ENCODE assay signal across 9 cellular contexts in the genomic region with DNA sequence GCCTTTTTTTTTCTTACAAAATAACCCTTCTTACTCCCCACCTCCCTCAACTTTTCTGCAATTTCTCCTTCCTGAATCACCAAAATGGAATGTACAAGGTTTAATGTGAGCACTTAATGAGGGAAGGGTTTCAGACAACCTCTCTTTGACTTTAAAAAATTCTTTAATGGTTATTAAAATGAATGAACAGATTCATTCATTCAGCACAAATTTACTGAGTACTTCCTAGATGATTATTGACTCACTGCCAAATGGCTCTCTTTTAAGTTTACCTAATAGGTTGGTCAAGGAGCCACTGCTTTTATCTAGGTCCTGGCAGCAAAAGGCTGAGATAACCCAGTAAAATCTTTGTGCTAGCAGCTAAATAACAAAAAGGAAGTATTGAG. TPM values are rescaled to one million over a fixed set of nuclear protein-coding genes. Genes with fewer than 3 reads are reported as not detected.
DNase-seq lines count a peak whose midpoint lies in the region; ATAC-seq, FAIRE-seq and TF ChIP-seq lines count a peak whose summit lies in the region.
"Had no signal": no experiment of that assay in that cellular context is flagged by ENCODE, and none has a peak within 500 bp of the region (broad histone marks: within the 10 kb centered on the region; RNA-seq: fewer than 3 reads in every experiment).

No MANE protein-coding gene starts in this region.

- DNase-seq in activated naive CD4-positive, alpha-beta T cell treated with anti-CD3 and anti-CD28 coated beads for 36 hours = no peak
- no peak for DNase-seq in activated naive CD4-positive, alpha-beta T cell (lab: John Stamatoyannopoulos, UW)
- DNase-seq in WTC11 (ENCODE audit: low spot score) (no peak), testis (no peak), germinal center (ENCODE audit: low spot score) (no peak), NCI-H1436 treated with DMSO at 0.1 percent for 48 hours (lab: John Stamatoyannopoulos, UW) (no peak), OCI-M1 (lab: John Stamatoyannopoulos, UW) (no peak)
- DNase-seq: activated CD4-positive, CD25-positive, alpha-beta regulatory T cell had no signal

- H3K9me3 Mint-ChIP-seq in activated naive CD4-positive, alpha-beta T cell treated with anti-CD3 and anti-CD28 coated beads for 36 hours = no peaks in the 10 kb centered on the region
- H3K9me3 Mint-ChIP-seq in WTC11 = 0 out of 2 replicates have a peak, but pooled peaks cover 5% of the 10 kb centered on the region

- intact Hi-C loops in activated naive CD4-positive, alpha-beta T cell treated with anti-CD3 and anti-CD28 coated beads for 36 hours (cut with micrococcal nuclease) = loop anchor here (1.0 to 2.0 kb wide), 2 partner anchors 280 to 478 kb away; partner anchors contain the start of gene NEK1
- intact Hi-C loops in testis (cut with DNase I; ENCODE audit: low total_unique reads) = no loop called here

- H3K27me3 ChIP-seq in testis = no peaks in the 10 kb centered on the region

- CTCF ChIA-PET in activated naive CD4-positive, alpha-beta T cell treated with anti-CD3 and anti-CD28 coated beads for 36 hours (lab: Charles Lee) = interaction anchor here (2.2 kb wide), 1 partner anchor 281 kb away, joined by 8 read pairs; no protein-coding TSS in a partner anchor
- CTCF ChIA-PET in WTC11 (lab: Charles Lee) = interaction anchor here (1.2 to 1.6 kb wide), 2 partner anchors 11 to 280 kb away, joined by 4 to 5 read pairs; no protein-coding TSS in a partner anchor

- no peaks in the 10 kb centered on the region for H3K36me3 Mint-ChIP-seq in activated naive CD4-positive, alpha-beta T cell treated with anti-CD3 and anti-CD28 coated beads for 36 hours (ENCODE audit: low read depth)
- H3K36me3 Mint-ChIP-seq in WTC11 = peaks cover 18% of the 10 kb centered on the region

- no peaks in the 10 kb centered on the region for H3K9me3 ChIP-seq in testis

- peak; percentile 45 for FAIRE-seq in islet of Langerhans (lab: Jason Lieb, UNC)

- no peak for TF ChIP-seq CTCF in WTC11 (IDR thresholded peaks at IDR 0.05)
- TF ChIP-seq CTCF in testis (IDR thresholded peaks at IDR 0.05) = no peak

- peak overlapping the region; percentile 61 for H3K4me3 Mint-ChIP-seq in activated naive CD4-positive, alpha-beta T cell treated with anti-CD3 and anti-CD28 coated beads for 36 hours
- peak overlapping the region; percentile 88 for H3K4me3 Mint-ChIP-seq in WTC11

- no peak for TF ChIP-seq POLR2A in testis (IDR thresholded peaks at IDR 0.05)

- peaks cover 13% of the 10 kb centered on the region for H3K4me1 Mint-ChIP-seq in activated naive CD4-positive, alpha-beta T cell treated with anti-CD3 and anti-CD28 coated beads for 36 hours (ENCODE audit: low read depth)
- peaks cover 33% of the 10 kb centered on the region for H3K4me1 Mint-ChIP-seq in WTC11

- H3K27ac Mint-ChIP-seq in activated naive CD4-positive, alpha-beta T cell treated with anti-CD3 and anti-CD28 coated beads for 36 hours = no peak overlapping the region
- no peak overlapping the region for H3K27ac Mint-ChIP-seq in WTC11

- POLR2A ChIA-PET in WTC11 (lab: Charles Lee) = no interaction called here

- H3K27me3 Mint-ChIP-seq in activated naive CD4-positive, alpha-beta T cell treated with anti-CD3 and anti-CD28 coated beads for 36 hours (ENCODE audit: low read depth) = peaks cover 50% of the 10 kb centered on the region
- peaks cover 30% of the 10 kb centered on the region for H3K27me3 Mint-ChIP-seq in WTC11 (ENCODE audit: low read depth)

- H3K27ac ChIP-seq in testis = no peak overlapping the region

- H3K4me3 ChIP-seq in testis = peak overlapping the region; percentile 66 to 73

- H3K4me1 ChIP-seq in testis = peaks cover 3% of the 10 kb centered on the region

- no peak for ATAC-seq in WTC11

- no peaks in the 10 kb centered on the region for H3K36me3 ChIP-seq in testis (ENCODE audit: low read depth, missing control alignments)

TF ChIP-seq in WTC11, 78 proteins besides CTCF, POLR2A, EP300 and RAD21:
- TF ChIP-seq ARID4B (CRISPR knock-in tag; IDR thresholded peaks at IDR 0.05; ENCODE audit: borderline replicate concordance) (no peak), ATF2 (CRISPR knock-in tag; IDR thresholded peaks at IDR 0.05; ENCODE audit: borderline replicate concordance, low read depth) (no peak), ZNF671 (CRISPR knock-in tag; IDR thresholded peaks at IDR 0.05) (no peak)

RNA-seq across cellular contexts. Expression of gene AADAT, which starts 0.9 kb away (rescaled TPM):
- total RNA-seq in activated naive CD4-positive, alpha-beta T cell treated with anti-CD3 and anti-CD28 coated beads for 36 hours = not detected
- total RNA-seq in WTC11 (2021) = 9.1 to 12.3 TPM (median 10.0 TPM) in 3 replicates
- 10 to 100 TPM; 10.7 to 29.4 TPM for total RNA-seq in testis
- 9.3 TPM for polyA plus RNA-seq in testis (ENCODE audit: insufficient read depth, low read depth, low replicate concordance)

Comparison
In these comparisons a context has a peak if more than half of its experiments do, and no peak if none do; other contexts are left out.
1. RNA of gene AADAT, which starts 0.9 kb away (total RNA-seq): 10.7 to 29.4 TPM in testis and 9.1 to 12.3 TPM in WTC11; not detected in activated naive CD4-positive, alpha-beta T cell treated with anti-CD3 and anti-CD28 coated beads for 36 hours; every median in the first group is over 10 times any median in the second.